8 cellular contexts compared by ENCODE assay signal in genomic region chr19:3762130-3762473, GRCh38. TPM values are rescaled to one million over a fixed set of nuclear protein-coding genes. Genes with fewer than 3 reads are reported as not detected.
A peak's percentile ranks its signal among the peaks of the same experiment; 100 is the strongest.
DNase-seq lines count a peak whose midpoint lies in the region; ATAC-seq and TF ChIP-seq lines count a peak whose summit lies in the region.

No MANE protein-coding gene starts in this region.

- H3K79me2 ChIP-seq in SK-N-SH (ENCODE audit: insufficient read depth): peaks cover 36% of the 10 kb centered on the region

- H3K9me2 ChIP-seq in SK-N-SH: no peaks in the 10 kb centered on the region

- no peaks in the 10 kb centered on the region for H4K20me1 ChIP-seq in SK-N-SH (ENCODE audit: insufficient read depth)

- peaks cover 45% of the 10 kb centered on the region for H3K4me1 Mint-ChIP-seq in activated CD8-positive, alpha-beta T cell treated with anti-CD3 and anti-CD28 coated beads, Interleukin-2, amount 10 ng/mL, durations not matched to agents 7 days and 5 days (ENCODE audit: low read depth)
- peaks cover 26 to 45% of the 10 kb centered on the region in 2 donors for H3K4me1 Mint-ChIP-seq in stimulated activated naive B cell treated with anti-CD40 and anti-IgM and Interleukin-4, amounts not matched to agents 10 μg/mL and 1 μg/mL and 100 μg/mL, for 72 hours

- H3K4me3 ChIP-seq in SK-N-SH (ENCODE audit: low read depth in 2 of 2, low read length in 1 of 2): peak overlapping the region; percentile 70 to 87; a peak in 3 of 4 replicates
- H3K4me3 ChIP-seq in iPS-18a (ENCODE audit: low read length): peak overlapping the region; percentile 74

- no peak for TF ChIP-seq RAD21 in SK-N-SH (IDR thresholded peaks at IDR 0.05; ENCODE audit: low read length)

- no peak for TF ChIP-seq EP300 in SK-N-SH (IDR thresholded peaks at IDR 0.05; ENCODE audit: borderline replicate concordance in 1 of 2, low read depth in 1 of 2, low read length in 1 of 2)

- peaks cover 31% of the 10 kb centered on the region for H3K36me3 Mint-ChIP-seq in activated CD8-positive, alpha-beta T cell treated with anti-CD3 and anti-CD28 coated beads, Interleukin-2, amount 10 ng/mL, durations not matched to agents 7 days and 5 days (ENCODE audit: low read depth)
- peaks cover 16 to 20% of the 10 kb centered on the region in 2 donors for H3K36me3 Mint-ChIP-seq in stimulated activated naive B cell treated with anti-CD40 and anti-IgM and Interleukin-4, amounts not matched to agents 10 μg/mL and 1 μg/mL and 100 μg/mL, for 72 hours

- CTCF ChIA-PET in SK-N-SH (lab: Yijun Ruan, JAX): interaction anchor here (0.6 to 2.5 kb wide), 11 partner anchors 10 to 411 kb away, joined by 3 to 13 read pairs (median 4); partner anchors contain the start of gene RAX2
- CTCF ChIA-PET in activated CD8-positive, alpha-beta T cell treated with anti-CD3 and anti-CD28 coated beads, Interleukin-2, amount 10 ng/mL, durations not matched to agents 7 days and 5 days (lab: Charles Lee): interaction anchor here (0.7 to 4.5 kb wide), 24 partner anchors 9 to 619 kb away, joined by 3 to 40 read pairs (median 6); partner anchors contain the start of genes DAPK3 and MATK

- ATAC-seq in SK-N-SH treated with all-trans-retinoic acid at 6 μM for 48 hours: no peak
- ATAC-seq in activated CD8-positive, alpha-beta T cell treated with anti-CD3 and anti-CD28 coated beads, Interleukin-2, amount 10 ng/mL, durations not matched to agents 7 days and 5 days: no peak
- no peak for ATAC-seq in stimulated activated naive B cell treated with anti-CD40 and anti-IgM and Interleukin-4, amounts not matched to agents 10 μg/mL and 1 μg/mL and 100 μg/mL, for 72 hours (replicated peaks)
- no peak for ATAC-seq in omental fat pad (ENCODE audit: low FRiP score)

- peaks cover 3 to 9% of the 10 kb centered on the region in 2 experiments for H3K36me3 ChIP-seq in SK-N-SH (replicated peaks in 1 of 2; ENCODE audit: control insufficient read depth in 1 of 2, insufficient read depth in 2 of 2, low read length in 1 of 2)
- H3K36me3 ChIP-seq in iPS-18a (ENCODE audit: control insufficient read depth, low read depth, low read length): peaks cover 11% of the 10 kb centered on the region

- H3K9me3 ChIP-seq in SK-N-SH: no peaks in the 10 kb centered on the region
- no peaks in the 10 kb centered on the region for H3K9me3 ChIP-seq in iPS-18a (ENCODE audit: control insufficient read depth, low read depth, low read length)

- DNase-seq in SK-N-SH (no peak), omental fat pad (ENCODE audit: low spot score) (no peak), iPS-NIHi11 (ENCODE audit: low spot score) (no peak), nucleus accumbens (lab: John Stamatoyannopoulos, UW) (no peak)
- no peak for DNase-seq in activated CD8-positive, alpha-beta T cell treated with anti-CD3 and anti-CD28 coated beads, Interleukin-2, amount 10 ng/mL, durations not matched to agents 7 days and 5 days
- DNase-seq in stimulated activated naive B cell treated with anti-CD40 and anti-IgM and Interleukin-4, amounts not matched to agents 10 μg/mL and 1 μg/mL and 100 μg/mL, for 72 hours: no peak

- H3K4me1 ChIP-seq in SK-N-SH (ENCODE audit: control insufficient read depth in 1 of 2, insufficient read depth in 2 of 2, low read depth in 1 of 2, low read length in 1 of 2) (peaks cover 7 to 9% of the 10 kb centered on the region in 2 experiments; a peak in 2 of 4 replicates), iPS-18a (ENCODE audit: control insufficient read depth, low read depth, low read length) (no peaks in the 10 kb centered on the region)

- WGBS in SK-N-SH (ENCODE audit: low lambda C conversion rate): 87% methylated on average over 1 of the region's 1 CpG

- H3K27me3 ChIP-seq in SK-N-SH (ENCODE audit: insufficient read depth) (no peaks in the 10 kb centered on the region), iPS-18a (ENCODE audit: control insufficient read depth, insufficient read depth, low read length) (no peaks in the 10 kb centered on the region)

- H3K27me3 Mint-ChIP-seq in activated CD8-positive, alpha-beta T cell treated with anti-CD3 and anti-CD28 coated beads, Interleukin-2, amount 10 ng/mL, durations not matched to agents 7 days and 5 days (ENCODE audit: low read depth): no peaks in the 10 kb centered on the region
- H3K27me3 Mint-ChIP-seq in stimulated activated naive B cell treated with anti-CD40 and anti-IgM and Interleukin-4, amounts not matched to agents 10 μg/mL and 1 μg/mL and 100 μg/mL, for 72 hours: no peaks in the 10 kb centered on the region

- peak overlapping the region; percentile 100 for H3K27ac Mint-ChIP-seq in activated CD8-positive, alpha-beta T cell treated with anti-CD3 and anti-CD28 coated beads, Interleukin-2, amount 10 ng/mL, durations not matched to agents 7 days and 5 days
- peak overlapping the region; percentile 99 for H3K27ac Mint-ChIP-seq in stimulated activated naive B cell treated with anti-CD40 and anti-IgM and Interleukin-4, amounts not matched to agents 10 μg/mL and 1 μg/mL and 100 μg/mL, for 72 hours

- peak overlapping the region; percentile 92 for H3K4me2 ChIP-seq in SK-N-SH

- H3K4me3 Mint-ChIP-seq in activated CD8-positive, alpha-beta T cell treated with anti-CD3 and anti-CD28 coated beads, Interleukin-2, amount 10 ng/mL, durations not matched to agents 7 days and 5 days: peak overlapping the region; percentile 96
- peak overlapping the region; percentile 98 to 99 for H3K4me3 Mint-ChIP-seq in stimulated activated naive B cell treated with anti-CD40 and anti-IgM and Interleukin-4, amounts not matched to agents 10 μg/mL and 1 μg/mL and 100 μg/mL, for 72 hours

- H3K27ac ChIP-seq in SK-N-SH (ENCODE audit: low read depth in 2 of 2, low read length in 1 of 2): peak overlapping the region; percentile 95 to 96; a peak in 3 of 4 replicates
- no peak overlapping the region for H3K27ac ChIP-seq in iPS-18a (ENCODE audit: low read length)

- TF ChIP-seq CTCF in SK-N-SH (IDR thresholded peaks at IDR 0.05): no peak
- TF ChIP-seq CTCF in omental fat pad (IDR thresholded peaks at IDR 0.05): no peak

- H3K9ac ChIP-seq in SK-N-SH (peak overlapping the region; percentile 93; the same call in 1 of the 2 replicates), iPS-18a (ENCODE audit: low read length) (peak overlapping the region; percentile 90)

- H3F3A ChIP-seq in SK-N-SH (replicated peaks; ENCODE audit: insufficient read depth): no peaks in the 10 kb centered on the region

- peak overlapping the region; percentile 90 for H2AFZ ChIP-seq in SK-N-SH (ENCODE audit: low read depth)

- no peaks in the 10 kb centered on the region for H3K9me3 Mint-ChIP-seq in activated CD8-positive, alpha-beta T cell treated with anti-CD3 and anti-CD28 coated beads, Interleukin-2, amount 10 ng/mL, durations not matched to agents 7 days and 5 days (ENCODE audit: insufficient read depth)
- H3K9me3 Mint-ChIP-seq in stimulated activated naive B cell treated with anti-CD40 and anti-IgM and Interleukin-4, amounts not matched to agents 10 μg/mL and 1 μg/mL and 100 μg/mL, for 72 hours: peaks cover 0 to 2% of the 10 kb centered on the region in 2 donors

- POLR2A ChIA-PET in SK-N-SH (lab: Yijun Ruan, JAX): interaction anchor here (1.1 to 1.5 kb wide), 8 partner anchors 9 to 812 kb away, joined by 3 to 7 read pairs (median 4); partner anchors contain the start of genes ATCAY and EEF2
- POLR2A ChIA-PET in activated CD8-positive, alpha-beta T cell treated with anti-CD3 and anti-CD28 coated beads, Interleukin-2, amount 10 ng/mL, durations not matched to agents 7 days and 5 days (lab: Charles Lee): interaction anchor here (0.6 to 2.2 kb wide), 13 partner anchors 9 to 580 kb away, joined by 3 to 8 read pairs (median 5); partner anchors contain the start of genes ANKRD24 and YJU2

TF ChIP-seq in SK-N-SH, 30 proteins besides CTCF, POLR2A, EP300 and RAD21 (continues in another document):
- TF ChIP-seq POLR2AphosphoS5 (IDR thresholded peaks at IDR 0.05; ENCODE audit: low read depth, low read length): no peak
- TF ChIP-seq NFIC (IDR thresholded peaks at IDR 0.05; ENCODE audit: borderline replicate concordance): no peak
- TF ChIP-seq FOXJ3 (CRISPR knock-in tag; IDR thresholded peaks at IDR 0.05): no peak

RNA-seq across cellular contexts. Expression of gene MRPL54, which starts 0.4 kb away (rescaled TPM):
- 103 and 125 TPM in 2 replicates for polyA plus RNA-seq in SK-N-SH (2012; rRNA removed)
- polyA plus RNA-seq in SK-N-SH (2012; cell fraction: cytosol; rRNA removed): 80.3 and 87.6 TPM in 2 replicates
- 48.1 and 90.0 TPM in 2 replicates for polyA plus RNA-seq in SK-N-SH (2012; cell fraction: nucleus; rRNA removed)
- 10 to 100 TPM; 66.9 to 71.4 TPM for total RNA-seq in activated CD8-positive, alpha-beta T cell treated with anti-CD3 and anti-CD28 coated beads, Interleukin-2, amount 10 ng/mL, durations not matched to agents 7 days and 5 days
- total RNA-seq in omental fat pad: 10 to 100 TPM; 52.4 to 76.3 (median 68.0) TPM

RNA-seq across cellular contexts. Expression of gene APBA3, which starts 0.6 kb away (rescaled TPM):
- polyA plus RNA-seq in SK-N-SH (2012; rRNA removed): 10.6 and 13.0 TPM in 2 replicates
- 2.6 and 6.4 TPM in 2 replicates for polyA plus RNA-seq in SK-N-SH (2012; cell fraction: cytosol; rRNA removed)
- 48.0 and 59.2 TPM in 2 replicates for polyA plus RNA-seq in SK-N-SH (2012; cell fraction: nucleus; rRNA removed)
- 10 to 100 TPM; 39.6 to 40.5 TPM for total RNA-seq in activated CD8-positive, alpha-beta T cell treated with anti-CD3 and anti-CD28 coated beads, Interleukin-2, amount 10 ng/mL, durations not matched to agents 7 days and 5 days
- total RNA-seq in omental fat pad: 10 to 100 TPM; 13.5 to 24.1 (median 18.7) TPM

RNA-seq across cellular contexts. Expression of gene RAX2, which starts 9.9 kb away (rescaled TPM):
- polyA plus RNA-seq in SK-N-SH (2012; rRNA removed): not detected in 2 replicates
- polyA plus RNA-seq in SK-N-SH (2012; cell fraction: cytosol; rRNA removed): not detected in 2 replicates
- not detected in 2 replicates for polyA plus RNA-seq in SK-N-SH (2012; cell fraction: nucleus; rRNA removed)
- not detected for total RNA-seq in activated CD8-positive, alpha-beta T cell treated with anti-CD3 and anti-CD28 coated beads, Interleukin-2, amount 10 ng/mL, durations not matched to agents 7 days and 5 days
- total RNA-seq in omental fat pad: under 1 TPM in 1 of 4 donors, not detected in 3; 0.19 TPM

RNA-seq across cellular contexts. Expression of gene MATK, which starts 24.1 kb away (rescaled TPM):
- polyA plus RNA-seq in SK-N-SH (2012; rRNA removed): not detected in 2 replicates
- not detected in 2 replicates for polyA plus RNA-seq in SK-N-SH (2012; cell fraction: cytosol; rRNA removed)
- polyA plus RNA-seq in SK-N-SH (2012; cell fraction: nucleus; rRNA removed): not detected in 2 replicates
- total RNA-seq in activated CD8-positive, alpha-beta T cell treated with anti-CD3 and anti-CD28 coated beads, Interleukin-2, amount 10 ng/mL, durations not matched to agents 7 days and 5 days: 10 to 100 TPM; 39.9 to 44.0 TPM
- total RNA-seq in omental fat pad: 10 to 100 TPM in 1 of 4 donors, 1 to 10 TPM in 2, under 1 TPM in 1; 0.74 to 29.3 (median 3.3) TPM

RNA-seq across cellular contexts. Expression of gene TJP3, which starts 53.9 kb away (rescaled TPM):
- 0.24 and 0.36 TPM in 2 replicates for polyA plus RNA-seq in SK-N-SH (2012; rRNA removed)
- 0.18 and 0.28 TPM in 2 replicates for polyA plus RNA-seq in SK-N-SH (2012; cell fraction: cytosol; rRNA removed)
- polyA plus RNA-seq in SK-N-SH (2012; cell fraction: nucleus; rRNA removed): 0.49 and 1.0 TPM in 2 replicates
- total RNA-seq in activated CD8-positive, alpha-beta T cell treated with anti-CD3 and anti-CD28 coated beads, Interleukin-2, amount 10 ng/mL, durations not matched to agents 7 days and 5 days: 1 to 10 TPM; 1.3 TPM
- total RNA-seq in omental fat pad: 1 to 10 TPM in 1 of 4 donors, under 1 TPM in 2, not detected in 1; 0.60 to 1.2 (median 0.88) TPM
